In the genomic region with DNA sequence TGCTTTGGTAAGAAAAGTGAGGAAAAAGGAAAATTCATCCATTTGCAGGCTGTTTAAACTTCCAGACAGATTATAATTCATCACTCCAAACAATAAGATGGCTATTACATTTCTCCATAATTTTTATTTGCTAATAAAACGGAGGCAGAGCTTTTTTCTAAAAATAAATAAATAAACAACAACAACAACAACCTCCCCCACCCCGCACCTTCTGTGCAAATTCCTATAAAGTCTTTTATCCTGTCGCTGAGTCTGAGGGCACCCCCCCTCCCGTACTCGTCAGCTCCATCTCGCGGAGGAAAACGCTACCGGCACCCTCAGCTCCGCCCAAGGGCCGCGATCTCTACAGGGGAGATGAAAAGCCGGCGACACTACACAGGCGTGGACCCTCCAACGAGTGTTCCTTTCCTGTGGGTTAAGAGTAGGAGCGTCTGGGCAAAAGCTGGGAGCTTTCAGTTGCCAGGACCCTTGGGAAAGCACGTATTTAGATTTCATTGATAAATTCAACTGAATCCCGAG, we compare ENCODE assay signal across 1 cellular context.
A peak's percentile ranks its signal among the peaks of the same experiment; 100 is the strongest.
TF ChIP-seq lines count a peak whose summit lies in the region.

No MANE protein-coding gene starts in this region.

TF ChIP-seq in HepG2, 621 proteins besides CTCF, POLR2A, EP300 and RAD21 (continued from another document and continues in another):
- TF ChIP-seq, protein P1, sequence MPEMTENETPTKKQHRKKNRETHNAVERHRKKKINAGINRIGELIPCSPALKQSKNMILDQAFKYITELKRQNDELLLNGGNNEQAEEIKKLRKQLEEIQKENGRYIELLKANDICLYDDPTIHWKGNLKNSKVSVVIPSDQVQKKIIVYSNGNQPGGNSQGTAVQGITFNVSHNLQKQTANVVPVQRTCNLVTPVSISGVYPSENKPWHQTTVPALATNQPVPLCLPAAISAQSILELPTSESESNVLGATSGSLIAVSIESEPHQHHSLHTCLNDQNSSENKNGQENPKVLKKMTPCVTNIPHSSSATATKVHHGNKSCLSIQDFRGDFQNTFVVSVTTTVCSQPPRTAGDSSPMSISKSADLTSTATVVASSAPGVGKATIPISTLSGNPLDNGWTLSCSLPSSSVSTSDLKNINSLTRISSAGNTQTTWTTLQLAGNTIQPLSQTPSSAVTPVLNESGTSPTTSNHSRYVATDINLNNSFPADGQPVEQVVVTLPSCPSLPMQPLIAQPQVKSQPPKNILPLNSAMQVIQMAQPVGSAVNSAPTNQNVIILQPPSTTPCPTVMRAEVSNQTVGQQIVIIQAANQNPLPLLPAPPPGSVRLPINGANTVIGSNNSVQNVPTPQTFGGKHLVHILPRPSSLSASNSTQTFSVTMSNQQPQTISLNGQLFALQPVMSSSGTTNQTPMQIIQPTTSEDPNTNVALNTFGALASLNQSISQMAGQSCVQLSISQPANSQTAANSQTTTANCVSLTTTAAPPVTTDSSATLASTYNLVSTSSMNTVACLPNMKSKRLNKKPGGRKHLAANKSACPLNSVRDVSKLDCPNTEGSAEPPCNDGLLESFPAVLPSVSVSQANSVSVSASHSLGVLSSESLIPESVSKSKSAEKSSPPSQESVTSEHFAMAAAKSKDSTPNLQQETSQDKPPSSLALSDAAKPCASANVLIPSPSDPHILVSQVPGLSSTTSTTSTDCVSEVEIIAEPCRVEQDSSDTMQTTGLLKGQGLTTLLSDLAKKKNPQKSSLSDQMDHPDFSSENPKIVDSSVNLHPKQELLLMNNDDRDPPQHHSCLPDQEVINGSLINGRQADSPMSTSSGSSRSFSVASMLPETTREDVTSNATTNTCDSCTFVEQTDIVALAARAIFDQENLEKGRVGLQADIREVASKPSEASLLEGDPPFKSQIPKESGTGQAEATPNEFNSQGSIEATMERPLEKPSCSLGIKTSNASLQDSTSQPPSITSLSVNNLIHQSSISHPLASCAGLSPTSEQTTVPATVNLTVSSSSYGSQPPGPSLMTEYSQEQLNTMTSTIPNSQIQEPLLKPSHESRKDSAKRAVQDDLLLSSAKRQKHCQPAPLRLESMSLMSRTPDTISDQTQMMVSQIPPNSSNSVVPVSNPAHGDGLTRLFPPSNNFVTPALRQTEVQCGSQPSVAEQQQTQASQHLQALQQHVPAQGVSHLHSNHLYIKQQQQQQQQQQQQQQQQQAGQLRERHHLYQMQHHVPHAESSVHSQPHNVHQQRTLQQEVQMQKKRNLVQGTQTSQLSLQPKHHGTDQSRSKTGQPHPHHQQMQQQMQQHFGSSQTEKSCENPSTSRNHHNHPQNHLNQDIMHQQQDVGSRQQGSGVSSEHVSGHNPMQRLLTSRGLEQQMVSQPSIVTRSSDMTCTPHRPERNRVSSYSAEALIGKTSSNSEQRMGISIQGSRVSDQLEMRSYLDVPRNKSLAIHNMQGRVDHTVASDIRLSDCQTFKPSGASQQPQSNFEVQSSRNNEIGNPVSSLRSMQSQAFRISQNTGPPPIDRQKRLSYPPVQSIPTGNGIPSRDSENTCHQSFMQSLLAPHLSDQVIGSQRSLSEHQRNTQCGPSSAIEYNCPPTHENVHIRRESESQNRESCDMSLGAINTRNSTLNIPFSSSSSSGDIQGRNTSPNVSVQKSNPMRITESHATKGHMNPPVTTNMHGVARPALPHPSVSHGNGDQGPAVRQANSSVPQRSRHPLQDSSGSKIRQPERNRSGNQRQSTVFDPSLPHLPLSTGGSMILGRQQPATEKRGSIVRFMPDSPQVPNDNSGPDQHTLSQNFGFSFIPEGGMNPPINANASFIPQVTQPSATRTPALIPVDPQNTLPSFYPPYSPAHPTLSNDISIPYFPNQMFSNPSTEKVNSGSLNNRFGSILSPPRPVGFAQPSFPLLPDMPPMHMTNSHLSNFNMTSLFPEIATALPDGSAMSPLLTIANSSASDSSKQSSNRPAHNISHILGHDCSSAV (CRISPR knock-in tag; IDR thresholded peaks at IDR 0.05; ENCODE audit: borderline replicate concordance), result no peak
- TF ChIP-seq, protein P2, sequence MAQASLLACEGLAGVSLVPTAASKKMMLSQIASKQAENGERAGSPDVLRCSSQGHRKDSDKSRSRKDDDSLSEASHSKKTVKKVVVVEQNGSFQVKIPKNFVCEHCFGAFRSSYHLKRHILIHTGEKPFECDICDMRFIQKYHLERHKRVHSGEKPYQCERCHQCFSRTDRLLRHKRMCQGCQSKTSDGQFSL (CRISPR knock-in tag; IDR thresholded peaks at IDR 0.05), result peak; percentile 100
- TF ChIP-seq PAX8 (CRISPR knock-in tag; IDR thresholded peaks at IDR 0.05; ENCODE audit: borderline replicate concordance) (no peak), FLYWCH1 (CRISPR knock-in tag; IDR thresholded peaks at IDR 0.05) (no peak), TCF7L2 (IDR thresholded peaks at IDR 0.05; ENCODE audit: low read depth, low read length) (no peak), NR2F2 (IDR thresholded peaks at IDR 0.05; ENCODE audit: borderline replicate concordance, low read depth) (no peak), ZNF12 (CRISPR knock-in tag; IDR thresholded peaks at IDR 0.05) (no peak), FOXA1 (IDR thresholded peaks at IDR 0.05) (no peak), FOXA1 (CRISPR knock-in tag; IDR thresholded peaks at IDR 0.05) (no peak), THAP11 (CRISPR knock-in tag; IDR thresholded peaks at IDR 0.05) (no peak; the same call in 1 of the 2 replicates), KDM1A (CRISPR knock-in tag; IDR thresholded peaks at IDR 0.05) (no peak), ZNF510 (CRISPR knock-in tag; IDR thresholded peaks at IDR 0.05; ENCODE audit: low read depth) (no peak), MXD4 (CRISPR knock-in tag; IDR thresholded peaks at IDR 0.05) (no peak), MED13 (CRISPR knock-in tag; IDR thresholded peaks at IDR 0.05) (no peak), ZNF589 (CRISPR knock-in tag; conservative IDR thresholded peaks at IDR 0.05) (no peak), ZIK1 (CRISPR knock-in tag; IDR thresholded peaks at IDR 0.05; ENCODE audit: borderline replicate concordance, low read depth) (no peak), THYN1 (CRISPR knock-in tag; IDR thresholded peaks at IDR 0.05; ENCODE audit: borderline replicate concordance, low read depth) (no peak), TBL1XR1 (IDR thresholded peaks at IDR 0.05; ENCODE audit: borderline replicate concordance, low read length, partially characterized antibody) (no peak), SOX5 (CRISPR knock-in tag; IDR thresholded peaks at IDR 0.05; ENCODE audit: borderline replicate concordance) (no peak), CAMTA2 (CRISPR knock-in tag; IDR thresholded peaks at IDR 0.05; ENCODE audit: borderline replicate concordance) (no peak), ZNF232 (CRISPR knock-in tag; IDR thresholded peaks at IDR 0.05; ENCODE audit: borderline replicate concordance) (no peak), SAP130 (CRISPR knock-in tag; IDR thresholded peaks at IDR 0.05; ENCODE audit: low read depth) (peak; percentile 73), SRSF9 (IDR thresholded peaks at IDR 0.05; ENCODE audit: borderline replicate concordance, insufficient read depth, low read depth, low read length, poor library complexity, severe bottlenecking) (no peak)
- TF ChIP-seq, protein P3, sequence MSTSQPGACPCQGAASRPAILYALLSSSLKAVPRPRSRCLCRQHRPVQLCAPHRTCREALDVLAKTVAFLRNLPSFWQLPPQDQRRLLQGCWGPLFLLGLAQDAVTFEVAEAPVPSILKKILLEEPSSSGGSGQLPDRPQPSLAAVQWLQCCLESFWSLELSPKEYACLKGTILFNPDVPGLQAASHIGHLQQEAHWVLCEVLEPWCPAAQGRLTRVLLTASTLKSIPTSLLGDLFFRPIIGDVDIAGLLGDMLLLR (CRISPR knock-in tag; IDR thresholded peaks at IDR 0.05), result no peak
- TF ChIP-seq, protein P4, sequence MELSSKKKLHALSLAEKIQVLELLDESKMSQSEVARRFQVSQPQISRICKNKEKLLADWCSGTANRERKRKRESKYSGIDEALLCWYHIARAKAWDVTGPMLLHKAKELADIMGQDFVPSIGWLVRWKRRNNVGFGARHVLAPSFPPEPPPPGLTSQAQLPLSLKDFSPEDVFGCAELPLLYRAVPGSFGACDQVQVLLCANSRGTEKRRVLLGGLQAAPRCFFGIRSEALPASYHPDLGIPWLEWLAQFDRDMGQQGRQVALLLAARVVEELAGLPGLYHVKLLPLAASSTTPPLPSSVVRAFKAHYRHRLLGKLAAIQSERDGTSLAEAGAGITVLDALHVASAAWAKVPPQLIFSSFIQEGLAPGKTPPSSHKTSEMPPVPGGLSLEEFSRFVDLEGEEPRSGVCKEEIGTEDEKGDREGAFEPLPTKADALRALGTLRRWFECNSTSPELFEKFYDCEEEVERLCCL (CRISPR knock-in tag; IDR thresholded peaks at IDR 0.05; ENCODE audit: borderline replicate concordance), result no peak
- TF ChIP-seq, protein P5, sequence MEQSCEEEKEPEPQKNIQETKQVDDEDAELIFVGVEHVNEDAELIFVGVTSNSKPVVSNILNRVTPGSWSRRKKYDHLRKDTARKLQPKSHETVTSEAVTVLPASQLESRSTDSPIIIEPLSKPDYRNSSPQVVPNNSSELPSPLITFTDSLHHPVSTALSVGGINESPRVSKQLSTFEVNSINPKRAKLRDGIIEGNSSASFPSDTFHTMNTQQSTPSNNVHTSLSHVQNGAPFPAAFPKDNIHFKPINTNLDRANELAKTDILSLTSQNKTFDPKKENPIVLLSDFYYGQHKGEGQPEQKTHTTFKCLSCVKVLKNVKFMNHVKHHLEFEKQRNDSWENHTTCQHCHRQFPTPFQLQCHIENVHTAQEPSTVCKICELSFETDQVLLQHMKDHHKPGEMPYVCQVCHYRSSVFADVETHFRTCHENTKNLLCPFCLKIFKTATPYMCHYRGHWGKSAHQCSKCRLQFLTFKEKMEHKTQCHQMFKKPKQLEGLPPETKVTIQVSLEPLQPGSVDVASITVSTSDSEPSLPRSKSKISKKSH (CRISPR knock-in tag; IDR thresholded peaks at IDR 0.05; ENCODE audit: borderline replicate concordance), result no peak
- TF ChIP-seq, protein P6, sequence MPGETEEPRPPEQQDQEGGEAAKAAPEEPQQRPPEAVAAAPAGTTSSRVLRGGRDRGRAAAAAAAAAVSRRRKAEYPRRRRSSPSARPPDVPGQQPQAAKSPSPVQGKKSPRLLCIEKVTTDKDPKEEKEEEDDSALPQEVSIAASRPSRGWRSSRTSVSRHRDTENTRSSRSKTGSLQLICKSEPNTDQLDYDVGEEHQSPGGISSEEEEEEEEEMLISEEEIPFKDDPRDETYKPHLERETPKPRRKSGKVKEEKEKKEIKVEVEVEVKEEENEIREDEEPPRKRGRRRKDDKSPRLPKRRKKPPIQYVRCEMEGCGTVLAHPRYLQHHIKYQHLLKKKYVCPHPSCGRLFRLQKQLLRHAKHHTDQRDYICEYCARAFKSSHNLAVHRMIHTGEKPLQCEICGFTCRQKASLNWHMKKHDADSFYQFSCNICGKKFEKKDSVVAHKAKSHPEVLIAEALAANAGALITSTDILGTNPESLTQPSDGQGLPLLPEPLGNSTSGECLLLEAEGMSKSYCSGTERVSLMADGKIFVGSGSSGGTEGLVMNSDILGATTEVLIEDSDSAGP (CRISPR knock-in tag; IDR thresholded peaks at IDR 0.05; ENCODE audit: borderline replicate concordance), result 0 out of 2 replicates have a peak, but pooled peaks have one; percentile 32
- TF ChIP-seq, protein P7, sequence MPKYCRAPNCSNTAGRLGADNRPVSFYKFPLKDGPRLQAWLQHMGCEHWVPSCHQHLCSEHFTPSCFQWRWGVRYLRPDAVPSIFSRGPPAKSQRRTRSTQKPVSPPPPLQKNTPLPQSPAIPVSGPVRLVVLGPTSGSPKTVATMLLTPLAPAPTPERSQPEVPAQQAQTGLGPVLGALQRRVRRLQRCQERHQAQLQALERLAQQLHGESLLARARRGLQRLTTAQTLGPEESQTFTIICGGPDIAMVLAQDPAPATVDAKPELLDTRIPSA (CRISPR knock-in tag; IDR thresholded peaks at IDR 0.05; ENCODE audit: borderline replicate concordance), result no peak
- TF ChIP-seq, protein P8, sequence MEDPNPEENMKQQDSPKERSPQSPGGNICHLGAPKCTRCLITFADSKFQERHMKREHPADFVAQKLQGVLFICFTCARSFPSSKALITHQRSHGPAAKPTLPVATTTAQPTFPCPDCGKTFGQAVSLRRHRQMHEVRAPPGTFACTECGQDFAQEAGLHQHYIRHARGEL (CRISPR knock-in tag; IDR thresholded peaks at IDR 0.05), result no peak
- TF ChIP-seq, protein P9, sequence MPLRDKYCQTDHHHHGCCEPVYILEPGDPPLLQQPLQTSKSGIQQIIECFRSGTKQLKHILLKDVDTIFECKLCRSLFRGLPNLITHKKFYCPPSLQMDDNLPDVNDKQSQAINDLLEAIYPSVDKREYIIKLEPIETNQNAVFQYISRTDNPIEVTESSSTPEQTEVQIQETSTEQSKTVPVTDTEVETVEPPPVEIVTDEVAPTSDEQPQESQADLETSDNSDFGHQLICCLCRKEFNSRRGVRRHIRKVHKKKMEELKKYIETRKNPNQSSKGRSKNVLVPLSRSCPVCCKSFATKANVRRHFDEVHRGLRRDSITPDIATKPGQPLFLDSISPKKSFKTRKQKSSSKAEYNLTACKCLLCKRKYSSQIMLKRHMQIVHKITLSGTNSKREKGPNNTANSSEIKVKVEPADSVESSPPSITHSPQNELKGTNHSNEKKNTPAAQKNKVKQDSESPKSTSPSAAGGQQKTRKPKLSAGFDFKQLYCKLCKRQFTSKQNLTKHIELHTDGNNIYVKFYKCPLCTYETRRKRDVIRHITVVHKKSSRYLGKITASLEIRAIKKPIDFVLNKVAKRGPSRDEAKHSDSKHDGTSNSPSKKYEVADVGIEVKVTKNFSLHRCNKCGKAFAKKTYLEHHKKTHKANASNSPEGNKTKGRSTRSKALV (CRISPR knock-in tag; IDR thresholded peaks at IDR 0.05), result 0 out of 2 replicates have a peak, but pooled peaks have one; percentile 41
- TF ChIP-seq, protein P10, sequence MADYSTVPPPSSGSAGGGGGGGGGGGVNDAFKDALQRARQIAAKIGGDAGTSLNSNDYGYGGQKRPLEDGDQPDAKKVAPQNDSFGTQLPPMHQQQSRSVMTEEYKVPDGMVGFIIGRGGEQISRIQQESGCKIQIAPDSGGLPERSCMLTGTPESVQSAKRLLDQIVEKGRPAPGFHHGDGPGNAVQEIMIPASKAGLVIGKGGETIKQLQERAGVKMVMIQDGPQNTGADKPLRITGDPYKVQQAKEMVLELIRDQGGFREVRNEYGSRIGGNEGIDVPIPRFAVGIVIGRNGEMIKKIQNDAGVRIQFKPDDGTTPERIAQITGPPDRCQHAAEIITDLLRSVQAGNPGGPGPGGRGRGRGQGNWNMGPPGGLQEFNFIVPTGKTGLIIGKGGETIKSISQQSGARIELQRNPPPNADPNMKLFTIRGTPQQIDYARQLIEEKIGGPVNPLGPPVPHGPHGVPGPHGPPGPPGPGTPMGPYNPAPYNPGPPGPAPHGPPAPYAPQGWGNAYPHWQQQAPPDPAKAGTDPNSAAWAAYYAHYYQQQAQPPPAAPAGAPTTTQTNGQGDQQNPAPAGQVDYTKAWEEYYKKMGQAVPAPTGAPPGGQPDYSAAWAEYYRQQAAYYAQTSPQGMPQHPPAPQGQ (CRISPR knock-in tag; IDR thresholded peaks at IDR 0.05; ENCODE audit: borderline replicate concordance), result no peak
- TF ChIP-seq, protein P11, sequence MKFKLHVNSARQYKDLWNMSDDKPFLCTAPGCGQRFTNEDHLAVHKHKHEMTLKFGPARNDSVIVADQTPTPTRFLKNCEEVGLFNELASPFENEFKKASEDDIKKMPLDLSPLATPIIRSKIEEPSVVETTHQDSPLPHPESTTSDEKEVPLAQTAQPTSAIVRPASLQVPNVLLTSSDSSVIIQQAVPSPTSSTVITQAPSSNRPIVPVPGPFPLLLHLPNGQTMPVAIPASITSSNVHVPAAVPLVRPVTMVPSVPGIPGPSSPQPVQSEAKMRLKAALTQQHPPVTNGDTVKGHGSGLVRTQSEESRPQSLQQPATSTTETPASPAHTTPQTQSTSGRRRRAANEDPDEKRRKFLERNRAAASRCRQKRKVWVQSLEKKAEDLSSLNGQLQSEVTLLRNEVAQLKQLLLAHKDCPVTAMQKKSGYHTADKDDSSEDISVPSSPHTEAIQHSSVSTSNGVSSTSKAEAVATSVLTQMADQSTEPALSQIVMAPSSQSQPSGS (CRISPR knock-in tag; IDR thresholded peaks at IDR 0.05), result no peak
